17 cellular contexts compared by ENCODE assay signal in the genomic region with DNA sequence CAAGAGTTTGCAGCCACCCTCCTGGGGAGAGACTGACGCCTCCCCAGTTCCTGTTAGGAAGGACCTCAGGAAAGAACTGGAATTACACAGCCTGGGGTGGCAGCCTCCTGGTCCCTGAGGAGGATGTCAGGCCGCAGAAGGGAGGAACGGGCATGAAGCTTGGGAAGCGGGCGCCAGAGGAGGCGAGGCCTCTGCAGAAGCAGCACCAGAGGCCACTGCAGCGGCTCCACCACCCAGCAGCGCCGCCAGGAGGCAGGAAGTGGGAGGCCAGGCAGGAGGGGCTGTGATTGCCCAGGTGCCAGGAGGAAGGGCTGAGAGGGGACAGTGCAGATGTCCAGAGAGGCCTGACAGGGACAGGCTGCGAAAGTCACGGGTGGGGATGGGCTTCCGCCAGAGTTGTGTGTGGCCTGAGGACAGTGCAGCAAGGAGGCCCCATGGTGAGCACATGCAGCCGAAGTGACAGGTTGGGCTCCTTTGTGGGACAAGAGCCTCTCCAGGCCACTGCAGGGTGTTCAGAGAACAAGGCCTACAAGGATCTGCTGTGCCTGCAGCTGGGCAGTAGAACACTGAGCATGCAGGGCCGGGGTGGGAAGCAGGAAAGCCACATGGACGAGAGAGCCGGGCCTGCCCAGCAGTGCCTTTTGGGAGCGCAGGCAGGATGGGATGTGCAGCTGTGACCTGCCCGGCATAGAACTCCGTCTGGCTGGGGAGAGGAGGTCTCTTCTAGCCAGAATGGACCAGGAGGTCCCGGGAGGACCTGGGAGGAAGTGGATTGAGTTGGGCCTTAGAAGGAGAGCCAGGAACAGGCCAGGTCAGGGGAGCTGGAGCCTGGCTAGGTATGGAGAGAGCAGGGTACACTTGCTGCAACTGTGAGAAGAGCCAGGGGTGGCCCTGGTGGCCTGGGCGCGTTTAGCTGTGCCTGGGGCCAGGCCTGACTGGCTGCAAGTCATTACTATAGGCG. TPM values are rescaled to one million over a fixed set of nuclear protein-coding genes. Genes with fewer than 3 reads are reported as not detected.
A peak's percentile ranks its signal among the peaks of the same experiment; 100 is the strongest.
DNase-seq lines count a peak whose midpoint lies in the region; ATAC-seq and TF ChIP-seq lines count a peak whose summit lies in the region.
"Had no signal": no experiment of that assay in that cellular context is flagged by ENCODE, and none has a peak within 500 bp of the region (broad histone marks: within the 10 kb centered on the region; RNA-seq: fewer than 3 reads in every experiment).

No MANE protein-coding gene starts in this region.

- ATAC-seq in RWPE2 (ENCODE audit: low read depth) (no peak), GM21515 (IDR thresholded peaks at IDR 0.05; ENCODE audit: unreplicated experiment) (no peak)
- ATAC-seq in stimulated activated effector memory CD8-positive, alpha-beta T cell treated with anti-CD3 and anti-CD28 coated beads, Interleukin-12 subunit alpha, Interleukin-12 subunit beta, amount 100 ng/mL, for 72 hours = no peak

- no peak overlapping the region for H3K27ac Mint-ChIP-seq in glutamatergic neuron (ENCODE audit: unreplicated experiment)
- H3K27ac Mint-ChIP-seq in stimulated activated effector memory CD8-positive, alpha-beta T cell treated with anti-CD3 and anti-CD28 coated beads, Interleukin-12 subunit alpha, Interleukin-12 subunit beta, amount 100 ng/mL, for 72 hours = peak overlapping the region; percentile 50

- H3K4me1 Mint-ChIP-seq in glutamatergic neuron (ENCODE audit: low read depth, unreplicated experiment) = no peaks in the 10 kb centered on the region
- H3K4me1 Mint-ChIP-seq in stimulated activated effector memory CD8-positive, alpha-beta T cell treated with anti-CD3 and anti-CD28 coated beads, Interleukin-12 subunit alpha, Interleukin-12 subunit beta, amount 100 ng/mL, for 72 hours = no peaks in the 10 kb centered on the region

- no peaks in the 10 kb centered on the region for H3K27me3 Mint-ChIP-seq in glutamatergic neuron (ENCODE audit: unreplicated experiment)

- H3K36me3 ChIP-seq in RWPE2 (ENCODE audit: low read depth) = no peaks in the 10 kb centered on the region
- no peaks in the 10 kb centered on the region for H3K36me3 ChIP-seq in thyroid gland

- no peak for TF ChIP-seq CTCF in RWPE2 (IDR thresholded peaks at IDR 0.05; ENCODE audit: poor library complexity, severe bottlenecking)
- TF ChIP-seq CTCF in glutamatergic neuron (IDR thresholded peaks at IDR 0.05; ENCODE audit: partially characterized antibody, unreplicated experiment) = no peak
- no peak for TF ChIP-seq CTCF in thyroid gland (IDR thresholded peaks at IDR 0.05)

- H3K4me1 ChIP-seq in RWPE2 (ENCODE audit: insufficient read depth, poor library complexity, severe bottlenecking) (no peaks in the 10 kb centered on the region), thyroid gland (no peaks in the 10 kb centered on the region)
- H3K4me1 ChIP-seq: vagina had no signal

- TF ChIP-seq POLR2A in thyroid gland (IDR thresholded peaks at IDR 0.05) = no peak

- DNase-seq in activated effector memory CD4-positive, alpha-beta T cell treated with anti-CD3 and anti-CD28 coated beads, Interleukin-2, amount 50 U/mL, for 16 hours = peak; percentile 58
- DNase-seq in activated effector memory CD4-positive, alpha-beta T cell treated with Interleukin-2 at 50 U/mL for 16 hours = no peak
- DNase-seq in RWPE2 (ENCODE audit: low spot score) (peak; percentile 42), glutamatergic neuron (peak; percentile 23), thyroid gland (no peak)
- no peak for DNase-seq in stimulated activated effector memory CD8-positive, alpha-beta T cell treated with anti-CD3 and anti-CD28 coated beads, Interleukin-12 subunit alpha, Interleukin-12 subunit beta, amount 100 ng/mL, for 72 hours (ENCODE audit: low spot score in 2 of 2)
- no peak for DNase-seq in NK-92 treated with Interleukin-12 subunit alpha and Interleukin-12 subunit beta, amount 100 ng/mL, for 24 hours (lab: John Stamatoyannopoulos, UW)
- DNase-seq: activated CD4-positive, alpha-beta T cell treated with anti-CD3 and anti-CD28 coated beads, Interleukin-2, amount 50 U/mL, for 1 hour; effector CD4-positive, alpha-beta T cell; EL; Karpas-422; NCI-H2081; nucleus accumbens; stimulated activated CD4-positive, alpha-beta T cell treated with anti-CD3 and anti-CD28 coated beads, Interleukin-15, amount 100 ng/mL, for 24 hours had no signal

- H3K27me3 ChIP-seq in RWPE2 (ENCODE audit: insufficient read depth, poor library complexity, severe bottlenecking) = peaks cover 5% of the 10 kb centered on the region
- no peaks in the 10 kb centered on the region for H3K27me3 ChIP-seq in thyroid gland
- H3K27me3 ChIP-seq: vagina had no signal

- no peaks in the 10 kb centered on the region for H3K36me3 Mint-ChIP-seq in glutamatergic neuron (ENCODE audit: unreplicated experiment)
- no peaks in the 10 kb centered on the region for H3K36me3 Mint-ChIP-seq in stimulated activated effector memory CD8-positive, alpha-beta T cell treated with anti-CD3 and anti-CD28 coated beads, Interleukin-12 subunit alpha, Interleukin-12 subunit beta, amount 100 ng/mL, for 72 hours

- H3K4me3 ChIP-seq in RWPE2 (ENCODE audit: severe bottlenecking) (no peak overlapping the region), thyroid gland (replicated peaks in 1 of 3) (no peak overlapping the region)
- H3K4me3 ChIP-seq: lung, vagina had no signal

- H3K4me3 Mint-ChIP-seq in glutamatergic neuron (ENCODE audit: unreplicated experiment) = no peak overlapping the region
- no peak overlapping the region for H3K4me3 Mint-ChIP-seq in stimulated activated effector memory CD8-positive, alpha-beta T cell treated with anti-CD3 and anti-CD28 coated beads, Interleukin-12 subunit alpha, Interleukin-12 subunit beta, amount 100 ng/mL, for 72 hours

- intact Hi-C loops in thyroid gland (cut with DNase I) = no loop called here

- WGBS in thyroid gland, 2 donors = 83 to 92% methylated on average over 22 of the region's 23 CpGs

- H3K9me3 ChIP-seq in RWPE2 (ENCODE audit: severe bottlenecking) (no peaks in the 10 kb centered on the region), thyroid gland (no peaks in the 10 kb centered on the region)
- H3K9me3 ChIP-seq: vagina had no signal

- no peaks in the 10 kb centered on the region for H3K9me3 Mint-ChIP-seq in glutamatergic neuron (ENCODE audit: unreplicated experiment)
- H3K9me3 Mint-ChIP-seq in stimulated activated effector memory CD8-positive, alpha-beta T cell treated with anti-CD3 and anti-CD28 coated beads, Interleukin-12 subunit alpha, Interleukin-12 subunit beta, amount 100 ng/mL, for 72 hours = no peaks in the 10 kb centered on the region

- H3K27ac ChIP-seq in RWPE2 (ENCODE audit: poor library complexity, severe bottlenecking) (no peak overlapping the region), thyroid gland (no peak overlapping the region)
- H3K27ac ChIP-seq: vagina had no signal

RNA-seq across cellular contexts. Expression of gene ALPP, which starts 39.1 kb away (rescaled TPM):
- total RNA-seq in glutamatergic neuron (ENCODE audit: unreplicated experiment) (0.34 TPM), thyroid gland (not detected)
- total RNA-seq: vagina had no signal

Comparison
In these comparisons a context has a peak if more than half of its experiments do, and no peak if none do; other contexts are left out.
1. DNase-seq: peak in activated effector memory CD4-positive, alpha-beta T cell treated with anti-CD3 and anti-CD28 coated beads, Interleukin-2, amount 50 U/mL, for 16 hours (single experiment), RWPE2 (single experiment) and glutamatergic neuron (single experiment); none in activated effector memory CD4-positive, alpha-beta T cell treated with Interleukin-2 at 50 U/mL for 16 hours (single experiment), stimulated activated effector memory CD8-positive, alpha-beta T cell treated with anti-CD3 and anti-CD28 coated beads, Interleukin-12 subunit alpha, Interleukin-12 subunit beta, amount 100 ng/mL, for 72 hours (0 of 2), NK-92 treated with Interleukin-12 subunit alpha and Interleukin-12 subunit beta, amount 100 ng/mL, for 24 hours (single experiment) and thyroid gland (0 of 2).